In the genomic region with DNA sequence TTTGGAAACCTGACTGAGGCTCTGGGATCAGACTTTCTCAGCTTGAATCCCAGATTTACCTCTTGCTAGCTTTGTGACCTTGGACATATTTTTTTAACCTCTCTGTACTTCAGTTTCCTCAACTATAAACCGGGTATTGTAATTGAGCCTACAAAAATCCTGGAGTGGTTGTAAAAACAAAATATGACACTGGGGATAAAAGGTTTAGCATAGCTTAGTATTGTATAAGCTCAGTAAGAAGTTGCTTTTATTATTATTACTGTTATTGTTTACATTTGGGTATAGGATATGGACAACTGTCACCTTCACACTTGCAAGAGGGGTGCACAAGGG, we compare ENCODE assay signal across 1 cellular context.
TF ChIP-seq lines count a peak whose summit lies in the region.

No MANE protein-coding gene starts in this region.

TF ChIP-seq in H1, 55 proteins besides CTCF, POLR2A, EP300 and RAD21:
- no peak for TF ChIP-seq JUN (IDR thresholded peaks at IDR 0.05; ENCODE audit: low read depth, low read length)
TF ChIP-seq in H1: peak in this region for 0.
